Comparison of ENCODE assay signal across 8 cellular contexts in the genomic region with DNA sequence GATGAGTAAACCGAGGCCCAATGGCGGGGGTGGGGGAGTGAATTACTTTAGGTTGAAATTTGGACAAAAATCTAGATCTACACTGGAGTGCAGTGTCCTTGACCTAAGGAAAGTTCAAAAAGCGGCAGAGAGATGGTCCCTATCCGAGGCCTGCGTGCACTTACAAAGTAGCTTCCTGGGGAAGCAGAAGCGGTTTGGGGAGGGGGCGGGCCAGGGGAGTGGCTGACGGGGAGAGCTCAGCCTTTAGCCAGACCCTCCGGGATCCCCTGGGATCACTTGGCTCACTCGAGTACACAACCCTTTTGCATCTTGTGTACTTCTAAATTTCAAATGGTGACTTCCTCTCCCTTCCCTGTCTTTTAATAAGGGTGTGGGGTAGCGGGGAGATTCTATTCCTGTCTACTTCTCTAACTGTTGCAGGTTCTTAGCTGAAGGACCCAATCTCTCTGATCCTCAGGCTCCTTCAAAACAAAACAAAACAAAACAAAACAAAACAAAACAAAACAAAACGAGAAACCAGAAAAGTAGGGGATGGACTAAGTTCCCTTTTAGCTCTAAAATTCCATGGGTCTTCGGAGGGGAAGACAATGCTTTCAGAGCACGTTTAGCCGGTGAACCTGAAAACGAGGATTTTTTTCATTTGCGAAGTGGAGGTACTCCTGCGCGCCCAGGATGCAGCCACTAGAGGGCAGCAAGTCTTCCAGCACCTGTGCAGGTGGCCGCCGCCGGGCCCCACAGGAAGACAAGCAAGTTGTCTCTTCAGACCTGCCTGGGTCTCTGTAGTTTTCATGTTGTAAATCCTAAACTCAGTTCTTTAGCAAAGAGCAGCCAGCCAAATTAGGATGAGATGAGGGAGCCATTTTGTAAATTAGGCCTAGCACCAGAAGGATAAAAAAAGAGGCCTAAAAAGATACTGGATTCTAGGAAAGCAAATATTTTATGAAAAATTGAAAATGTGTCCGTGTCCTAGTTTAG. TPM values are rescaled to one million over a fixed set of nuclear protein-coding genes. Genes with fewer than 3 reads are reported as not detected.
A peak's percentile ranks its signal among the peaks of the same experiment; 100 is the strongest.
DNase-seq lines count a peak whose midpoint lies in the region; ATAC-seq and TF ChIP-seq lines count a peak whose summit lies in the region.

No MANE protein-coding gene starts in this region.

- H3K4me1 ChIP-seq in MM.1S (ENCODE audit: low read length) = peaks cover 4% of the 10 kb centered on the region; the same call in 1 of the 2 replicates
- H3K4me1 ChIP-seq in heart right ventricle = peaks cover 0 to 12% (median 0%) of the 10 kb centered on the region in 9 donors
- H3K4me1 ChIP-seq in psoas muscle = no peaks in the 10 kb centered on the region

- H3K4me3 ChIP-seq in MM.1S (ENCODE audit: low read length) (peak overlapping the region; percentile 14; the same call in 1 of the 2 replicates), heart right ventricle (peak overlapping the region in 4 of 10 donors; percentile 15 to 30 (median 16)), psoas muscle (no peak overlapping the region)

- H3K27me3 ChIP-seq in MM.1S (replicated peaks; ENCODE audit: insufficient read depth, low read length) = no peaks in the 10 kb centered on the region
- H3K27me3 ChIP-seq in heart right ventricle = no peaks in the 10 kb centered on the region
- H3K27me3 ChIP-seq in psoas muscle (ENCODE audit: insufficient read depth in 3 of 3, low read length in 2 of 3) = no peaks in the 10 kb centered on the region

- H3K36me3 ChIP-seq in MM.1S (replicated peaks; ENCODE audit: insufficient read depth, low read length) (no peaks in the 10 kb centered on the region), heart right ventricle (no peaks in the 10 kb centered on the region), psoas muscle (ENCODE audit: insufficient read depth in 1 of 2, low read depth in 1 of 2) (no peaks in the 10 kb centered on the region)

- H3K9me3 ChIP-seq in MM.1S (replicated peaks; ENCODE audit: insufficient read depth, low read length) (no peaks in the 10 kb centered on the region), heart right ventricle (peaks cover 0 to 10% (median 5%) of the 10 kb centered on the region in 11 donors), psoas muscle (no peaks in the 10 kb centered on the region)

- no peak overlapping the region for H3K27ac Mint-ChIP-seq in activated naive CD4-positive, alpha-beta T cell treated with anti-CD3 and anti-CD28 coated beads, Interleukin-2, amount 50 U/mL, for 72 hours

- H3K9ac ChIP-seq in MM.1S (ENCODE audit: low read length) = peak overlapping the region; percentile 9; the same call in 1 of the 2 replicates

- no peaks in the 10 kb centered on the region for H3K36me3 Mint-ChIP-seq in activated naive CD4-positive, alpha-beta T cell treated with anti-CD3 and anti-CD28 coated beads, Interleukin-2, amount 50 U/mL, for 72 hours

- peak; percentile 94 for TF ChIP-seq CTCF in GM12874 (IDR thresholded peaks at IDR 0.05; ENCODE audit: insufficient read depth, low read depth, low read length)
- TF ChIP-seq CTCF in MM.1S (IDR thresholded peaks at IDR 0.05; ENCODE audit: low read length) = peak; percentile 100
- peak; percentile 72 to 95 (median 92) for TF ChIP-seq CTCF in heart right ventricle (IDR thresholded peaks at IDR 0.05)
- peak; percentile 94 for TF ChIP-seq CTCF in psoas muscle (IDR thresholded peaks at IDR 0.05)

- H4K20me1 ChIP-seq in MM.1S (ENCODE audit: insufficient read depth, low read length) = no peaks in the 10 kb centered on the region

- no peaks in the 10 kb centered on the region for H3K79me2 ChIP-seq in MM.1S (ENCODE audit: low read length)

- peak overlapping the region; percentile 59 for H3K4me2 ChIP-seq in MM.1S (ENCODE audit: low read depth, low read length)

- no peaks in the 10 kb centered on the region for H3F3A ChIP-seq in MM.1S (ENCODE audit: insufficient read depth, low read length)

- DNase-seq in MM.1S = peak; percentile 93
- DNase-seq in activated naive CD4-positive, alpha-beta T cell treated with anti-CD3 and anti-CD28 coated beads, Interleukin-2, amount 50 U/mL, for 72 hours (ENCODE audit: low spot score in 2 of 2) = peak; percentile 78 to 83
- peak; percentile 67 to 73 for DNase-seq in heart right ventricle
- DNase-seq in psoas muscle = peak; percentile 72 to 84

- peak; percentile 94 for ATAC-seq in SK-N-SH treated with all-trans-retinoic acid at 6 μM for 48 hours
- peak; percentile 98 to 99 for ATAC-seq in activated naive CD4-positive, alpha-beta T cell treated with anti-CD3 and anti-CD28 coated beads, Interleukin-2, amount 50 U/mL, for 72 hours
- peak in 6 of 8 donors; percentile 55 to 76 (median 62) for ATAC-seq in heart right ventricle
- peak; percentile 69 to 93 (median 78) for ATAC-seq in psoas muscle
- no peak for ATAC-seq in HG03520 (IDR thresholded peaks at IDR 0.05; ENCODE audit: unreplicated experiment)
- no peak for ATAC-seq in GM18907 (IDR thresholded peaks at IDR 0.05; ENCODE audit: unreplicated experiment)

- intact Hi-C loops in heart right ventricle (cut with DNase I) (loop anchor here (2.0 to 10.0 kb wide), 8 partner anchors 49 to 243 kb away; a partner anchor contains a TSS), psoas muscle (cut with DNase I) (loop anchor here (2.0 to 10.0 kb wide), 4 partner anchors 141 to 243 kb away; a partner anchor contains a TSS)

- peak overlapping the region; percentile 68 for H2AFZ ChIP-seq in MM.1S (ENCODE audit: low read length)

- H3K9me2 ChIP-seq in MM.1S (replicated peaks; ENCODE audit: insufficient read depth, low read length) = no peaks in the 10 kb centered on the region

- H3K27ac ChIP-seq in MM.1S (ENCODE audit: low read length) = no peak overlapping the region
- peak overlapping the region in 1 of 10 donors; percentile 20 for H3K27ac ChIP-seq in heart right ventricle
- no peak overlapping the region for H3K27ac ChIP-seq in psoas muscle

- H3K9me3 Mint-ChIP-seq in activated naive CD4-positive, alpha-beta T cell treated with anti-CD3 and anti-CD28 coated beads, Interleukin-2, amount 50 U/mL, for 72 hours = no peaks in the 10 kb centered on the region

- 14 to 15% methylated on average over 23 of the region's 23 CpGs for WGBS in heart right ventricle, 2 donors
- 18 to 21% (median 19%) methylated on average over 23 of the region's 23 CpGs for WGBS in psoas muscle, 3 donors

TF ChIP-seq in SK-N-SH treated with all-trans-retinoic acid at 6 μM for 48 hours, 23 proteins besides CTCF, POLR2A, EP300 and RAD21 (continues in another document):
- TF ChIP-seq ARNTL (CRISPR knock-in tag; IDR thresholded peaks at IDR 0.05; ENCODE audit: borderline replicate concordance, low read depth) (no peak), TOX (CRISPR knock-in tag; IDR thresholded peaks at IDR 0.05; ENCODE audit: borderline replicate concordance) (no peak), RARB (CRISPR knock-in tag; IDR thresholded peaks at IDR 0.05) (no peak), TCF4 (CRISPR knock-in tag; IDR thresholded peaks at IDR 0.05; ENCODE audit: borderline replicate concordance) (no peak)
- TF ChIP-seq, protein P1, sequence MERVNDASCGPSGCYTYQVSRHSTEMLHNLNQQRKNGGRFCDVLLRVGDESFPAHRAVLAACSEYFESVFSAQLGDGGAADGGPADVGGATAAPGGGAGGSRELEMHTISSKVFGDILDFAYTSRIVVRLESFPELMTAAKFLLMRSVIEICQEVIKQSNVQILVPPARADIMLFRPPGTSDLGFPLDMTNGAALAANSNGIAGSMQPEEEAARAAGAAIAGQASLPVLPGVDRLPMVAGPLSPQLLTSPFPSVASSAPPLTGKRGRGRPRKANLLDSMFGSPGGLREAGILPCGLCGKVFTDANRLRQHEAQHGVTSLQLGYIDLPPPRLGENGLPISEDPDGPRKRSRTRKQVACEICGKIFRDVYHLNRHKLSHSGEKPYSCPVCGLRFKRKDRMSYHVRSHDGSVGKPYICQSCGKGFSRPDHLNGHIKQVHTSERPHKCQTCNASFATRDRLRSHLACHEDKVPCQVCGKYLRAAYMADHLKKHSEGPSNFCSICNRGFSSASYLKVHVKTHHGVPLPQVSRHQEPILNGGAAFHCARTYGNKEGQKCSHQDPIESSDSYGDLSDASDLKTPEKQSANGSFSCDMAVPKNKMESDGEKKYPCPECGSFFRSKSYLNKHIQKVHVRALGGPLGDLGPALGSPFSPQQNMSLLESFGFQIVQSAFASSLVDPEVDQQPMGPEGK (CRISPR knock-in tag; IDR thresholded peaks at IDR 0.05; ENCODE audit: borderline replicate concordance) = no peak
- TF ChIP-seq, protein P2, sequence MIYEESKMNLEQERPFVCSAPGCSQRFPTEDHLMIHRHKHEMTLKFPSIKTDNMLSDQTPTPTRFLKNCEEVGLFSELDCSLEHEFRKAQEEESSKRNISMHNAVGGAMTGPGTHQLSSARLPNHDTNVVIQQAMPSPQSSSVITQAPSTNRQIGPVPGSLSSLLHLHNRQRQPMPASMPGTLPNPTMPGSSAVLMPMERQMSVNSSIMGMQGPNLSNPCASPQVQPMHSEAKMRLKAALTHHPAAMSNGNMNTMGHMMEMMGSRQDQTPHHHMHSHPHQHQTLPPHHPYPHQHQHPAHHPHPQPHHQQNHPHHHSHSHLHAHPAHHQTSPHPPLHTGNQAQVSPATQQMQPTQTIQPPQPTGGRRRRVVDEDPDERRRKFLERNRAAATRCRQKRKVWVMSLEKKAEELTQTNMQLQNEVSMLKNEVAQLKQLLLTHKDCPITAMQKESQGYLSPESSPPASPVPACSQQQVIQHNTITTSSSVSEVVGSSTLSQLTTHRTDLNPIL (CRISPR knock-in tag; IDR thresholded peaks at IDR 0.05; ENCODE audit: low read depth) = no peak

RNA-seq across cellular contexts. Expression of a gene that starts 17.9 kb away (rescaled TPM):
- 10 to 100 TPM; 24.3 to 34.4 TPM for total RNA-seq in activated naive CD4-positive, alpha-beta T cell treated with anti-CD3 and anti-CD28 coated beads, Interleukin-2, amount 50 U/mL, for 72 hours
- 10 to 100 TPM; 26.9 to 37.8 (median 33.4) TPM for total RNA-seq in heart right ventricle
- polyA plus RNA-seq in heart right ventricle = 1 to 10 TPM; 6.5 to 7.1 TPM
- 10 to 100 TPM; 39.8 to 47.2 (median 43.3) TPM for total RNA-seq in psoas muscle
- polyA plus RNA-seq in psoas muscle = 10 to 100 TPM; 10.7 to 41.0 (median 11.2) TPM

RNA-seq across cellular contexts. Expression of a gene that starts 53.8 kb away (rescaled TPM):
- total RNA-seq in activated naive CD4-positive, alpha-beta T cell treated with anti-CD3 and anti-CD28 coated beads, Interleukin-2, amount 50 U/mL, for 72 hours = 1 to 10 TPM; 5.1 to 5.6 TPM
- 10 to 100 TPM in 1 of 10 donors, 1 to 10 TPM in 9; 2.9 to 13.0 (median 5.5) TPM for total RNA-seq in heart right ventricle
- 1 to 10 TPM; 2.6 to 2.7 TPM for polyA plus RNA-seq in heart right ventricle
- total RNA-seq in psoas muscle = 1 to 10 TPM in 3 of 4 donors, under 1 TPM in 1; 0.97 to 5.3 (median 1.7) TPM
- polyA plus RNA-seq in psoas muscle = 1 to 10 TPM in 2 of 3 donors, under 1 TPM in 1; 0.86 to 3.0 (median 1.1) TPM

Comparison
In these comparisons a context has a peak if more than half of its experiments do, and no peak if none do; other contexts are left out.
1. ATAC-seq: peak in SK-N-SH treated with all-trans-retinoic acid at 6 μM for 48 hours (single experiment), activated naive CD4-positive, alpha-beta T cell treated with anti-CD3 and anti-CD28 coated beads, Interleukin-2, amount 50 U/mL, for 72 hours (2 of 2), heart right ventricle (6 of 8) and psoas muscle (4 of 4); none in HG03520 (single experiment) and GM18907 (single experiment).
2. Peak in every context shown above with its lines, with median percentiles within 50 percentile points of each other: CTCF ChIP-seq and DNase-seq.